ENCODE assay signal across 22 cellular contexts in genomic region chr22:46024136-46024840, GRCh38. TPM values are rescaled to one million over a fixed set of nuclear protein-coding genes. Genes with fewer than 3 reads are reported as not detected.
DNase-seq lines count a peak whose midpoint lies in the region; ATAC-seq, FAIRE-seq and TF ChIP-seq lines count a peak whose summit lies in the region.
"Had no signal": no experiment of that assay in that cellular context is flagged by ENCODE, and none has a peak within 500 bp of the region (broad histone marks: within the 10 kb centered on the region; RNA-seq: fewer than 3 reads in every experiment).

No MANE protein-coding gene starts in this region.

- H3K4me3 ChIP-seq in heart left ventricle (no peak overlapping the region), right atrium auricular region (no peak overlapping the region), body of pancreas (no peak overlapping the region), mesenchymal stem cell (ENCODE audit: insufficient read depth in 1 of 2, low read depth in 1 of 2, low read length in 2 of 2) (no peak overlapping the region), thoracic aorta (no peak overlapping the region)
- H3K4me3 ChIP-seq: MG63 had no signal

- no peak overlapping the region for H3K23ac ChIP-seq in mesenchymal stem cell (ENCODE audit: low read length in 2 of 2)

- no peak overlapping the region for H3K4me2 ChIP-seq in mesenchymal stem cell (ENCODE audit: low read length, poor library complexity, severe bottlenecking)

- no peak overlapping the region for H2BK15ac ChIP-seq in mesenchymal stem cell (ENCODE audit: low read depth, poor library complexity, severe bottlenecking)

- no peak overlapping the region for H2BK12ac ChIP-seq in mesenchymal stem cell (ENCODE audit: low read length in 2 of 2)

- H3K4ac ChIP-seq in mesenchymal stem cell (ENCODE audit: low read depth in 1 of 2, low read length in 2 of 2): no peak overlapping the region

- no peaks in the 10 kb centered on the region for H3K79me1 ChIP-seq in mesenchymal stem cell (replicated peaks; ENCODE audit: low read length, poor library complexity, severe bottlenecking)

- peak overlapping the region in 3 of 12 donors; percentile 35 to 54 (median 35) for H3K27ac ChIP-seq in heart left ventricle
- H3K27ac ChIP-seq in right atrium auricular region: no peak overlapping the region
- H3K27ac ChIP-seq in body of pancreas: no peak overlapping the region
- no peak overlapping the region for H3K27ac ChIP-seq in mesenchymal stem cell (ENCODE audit: low read length, poor library complexity, severe bottlenecking)
- peak overlapping the region; percentile 35 for H3K27ac ChIP-seq in thoracic aorta

- no peak for FAIRE-seq in RCC 7860 (lab: Jason Lieb, UNC)
- FAIRE-seq: small intestine had no signal

- peaks cover 0 to 26% (median 13%) of the 10 kb centered on the region in 12 donors for H3K4me1 ChIP-seq in heart left ventricle
- peaks cover 0 to 20% of the 10 kb centered on the region in 2 donors for H3K4me1 ChIP-seq in right atrium auricular region
- peaks cover 19% of the 10 kb centered on the region for H3K4me1 ChIP-seq in body of pancreas
- peaks cover 16% of the 10 kb centered on the region for H3K4me1 ChIP-seq in mesenchymal stem cell (ENCODE audit: control insufficient read depth, insufficient read depth, low read depth, low read length)
- H3K4me1 ChIP-seq in thoracic aorta (ENCODE audit: control insufficient read depth in 1 of 2, low read depth in 2 of 2): peaks cover 0 to 24% of the 10 kb centered on the region in 2 donors

- TF ChIP-seq POLR2A in heart left ventricle (IDR thresholded peaks at IDR 0.05): no peak
- no peak for TF ChIP-seq POLR2A in body of pancreas (IDR thresholded peaks at IDR 0.05)

- ATAC-seq in heart left ventricle (no peak), body of pancreas (no peak), thoracic aorta (ENCODE audit: insufficient number of reproducible peaks, low FRiP score, low read depth) (no peak), GM18511 (IDR thresholded peaks at IDR 0.05; ENCODE audit: unreplicated experiment) (no peak)
- ATAC-seq: Panc1, T-helper 17 cell had no signal

- no peak overlapping the region for H2AFZ ChIP-seq in mesenchymal stem cell (ENCODE audit: low read depth, low read length)

- no peak overlapping the region for H2BK5ac ChIP-seq in mesenchymal stem cell (ENCODE audit: low read depth, low read length, poor library complexity, severe bottlenecking)

- H3K9me3 ChIP-seq in heart left ventricle (no peaks in the 10 kb centered on the region), right atrium auricular region (no peaks in the 10 kb centered on the region), body of pancreas (no peaks in the 10 kb centered on the region), mesenchymal stem cell (ENCODE audit: control insufficient read depth, low read length) (no peaks in the 10 kb centered on the region), thoracic aorta (no peaks in the 10 kb centered on the region)
- H3K9me3 ChIP-seq: MG63 had no signal

- H3K18ac ChIP-seq in mesenchymal stem cell (ENCODE audit: low read depth in 1 of 2, low read length in 2 of 2): no peak overlapping the region

- intact Hi-C loops in heart left ventricle (cut with DNase I): no loop called here
- intact Hi-C loops in body of pancreas (cut with DNase I): no loop called here

- H4K8ac ChIP-seq in mesenchymal stem cell (ENCODE audit: low read length): peak overlapping the region; percentile 33

- H3K9ac ChIP-seq in mesenchymal stem cell (ENCODE audit: low read length): no peak overlapping the region

- no peak overlapping the region for H2AK5ac ChIP-seq in mesenchymal stem cell (ENCODE audit: low read length, severe bottlenecking)

- no peak overlapping the region for H2BK120ac ChIP-seq in mesenchymal stem cell (ENCODE audit: low read depth, low read length)

- H3K14ac ChIP-seq in mesenchymal stem cell (ENCODE audit: low read length in 2 of 2): no peak overlapping the region

- WGBS in heart left ventricle, 4 donors: 80 to 82% (median 81%) methylated on average over 4 of the region's 4 CpGs
- 93 to 100% methylated on average over 3 to 4 of the region's 4 CpGs for WGBS in body of pancreas, 2 donors
- 88% methylated on average over 4 of the region's 4 CpGs for WGBS in mesenchymal stem cell

- H3K27me3 ChIP-seq in heart left ventricle: peaks cover 0 to 7% (median 0%) of the 10 kb centered on the region in 9 donors
- no peaks in the 10 kb centered on the region for H3K27me3 ChIP-seq in right atrium auricular region
- no peaks in the 10 kb centered on the region for H3K27me3 ChIP-seq in body of pancreas
- H3K27me3 ChIP-seq in mesenchymal stem cell (ENCODE audit: control insufficient read depth in 1 of 2, insufficient read depth in 1 of 2, low read length in 2 of 2): peaks cover 0 to 7% of the 10 kb centered on the region in 2 experiments
- H3K27me3 ChIP-seq in thoracic aorta (replicated peaks; ENCODE audit: insufficient read depth): no peaks in the 10 kb centered on the region
- H3K27me3 ChIP-seq: MG63 had no signal

- no peak overlapping the region for H4K91ac ChIP-seq in mesenchymal stem cell (ENCODE audit: low read length)

- H3K36me3 ChIP-seq in heart left ventricle: no peaks in the 10 kb centered on the region
- no peaks in the 10 kb centered on the region for H3K36me3 ChIP-seq in right atrium auricular region
- no peaks in the 10 kb centered on the region for H3K36me3 ChIP-seq in body of pancreas (replicated peaks in 1 of 2; ENCODE audit: insufficient read depth in 1 of 2, low read depth in 2 of 2)
- H3K36me3 ChIP-seq in mesenchymal stem cell (ENCODE audit: control insufficient read depth in 1 of 2, insufficient read depth in 2 of 2, low read depth in 1 of 2, low read length in 2 of 2): no peaks in the 10 kb centered on the region
- H3K36me3 ChIP-seq in thoracic aorta: no peaks in the 10 kb centered on the region
- H3K36me3 ChIP-seq: MG63 had no signal

- TF ChIP-seq CTCF in heart left ventricle (IDR thresholded peaks at IDR 0.05) (no peak), right atrium auricular region (IDR thresholded peaks at IDR 0.05) (no peak), body of pancreas (IDR thresholded peaks at IDR 0.05) (no peak), thoracic aorta (IDR thresholded peaks at IDR 0.05) (no peak)

- DNase-seq in heart left ventricle: peak in 3 of 5 donors; percentile 11 to 18 (median 16)
- no peak for DNase-seq in right atrium auricular region (ENCODE audit: low spot score)
- DNase-seq in body of pancreas: peak in 3 of 4 donors; percentile 2 to 6 (median 4)
- DNase-seq in mesenchymal stem cell: no peak
- DNase-seq in thoracic aorta (ENCODE audit: low spot score): no peak
- no peak for DNase-seq in RCC 7860 (ENCODE audit: low spot score)
- no peak for DNase-seq in hypothalamus (lab: John Stamatoyannopoulos, UW)
- DNase-seq: ACHN; activated CD8-positive, alpha-beta memory T cell treated with anti-CD3 and anti-CD28 coated beads for 24 hours; activated gamma-delta T cell treated with Interleukin-2 at 50 U/mL for 16 hours; DMS153; effector memory CD4-positive, alpha-beta T cell; KG1; MG63; NCI-H1105 treated with DMSO at 0.1 percent for 48 hours; NCI-H2029 treated with DMSO at 0.1 percent for 48 hours; NCI-H526 treated with DMSO at 0.1 percent for 48 hours; small intestine; T-helper 17 cell had no signal

RNA-seq across cellular contexts. Expression of gene WNT7B, which starts 47.3 kb away (rescaled TPM):
- total RNA-seq in heart left ventricle: under 1 TPM in 1 of 9 donors, not detected in 8; 0.36 TPM
- not detected for polyA plus RNA-seq in heart left ventricle
- total RNA-seq in right atrium auricular region: under 1 TPM in 1 of 2 donors, not detected in 1; 0.19 TPM
- 1 to 10 TPM in 1 of 2 donors, not detected in 1; 2.1 TPM for total RNA-seq in body of pancreas
- polyA plus RNA-seq in mesenchymal stem cell (2013, experiment 1 of 2): not detected
- polyA plus RNA-seq in mesenchymal stem cell (2013, experiment 2 of 2): not detected
- not detected for total RNA-seq in thoracic aorta
- total RNA-seq: T-helper 17 cell had no signal
- polyA plus RNA-seq: BJ had no signal

Comparison
In these comparisons a context has a peak if more than half of its experiments do, and no peak if none do; other contexts are left out.
1. DNase-seq: peak in heart left ventricle (3 of 5) and body of pancreas (3 of 4); none in right atrium auricular region (single experiment), mesenchymal stem cell (single experiment), thoracic aorta (single experiment), RCC 7860 (single experiment) and hypothalamus (0 of 51).
2. H3K27ac ChIP-seq: peak in thoracic aorta (2 of 2); none in right atrium auricular region (0 of 2), body of pancreas (0 of 4) and mesenchymal stem cell (single experiment).